In genomic region chr21:44892536-44893277, GRCh38 we compare ENCODE assay signal across 8 cellular contexts.
DNase-seq lines count a peak whose midpoint lies in the region; ATAC-seq and TF ChIP-seq lines count a peak whose summit lies in the region.

No MANE protein-coding gene starts in this region.

- H3K4me1 Mint-ChIP-seq in memory B cell, result peaks cover 6% of the 10 kb centered on the region

- TF ChIP-seq CTCF in choroid plexus epithelial cell (conservative IDR thresholded peaks at IDR 0.05; ENCODE audit: low read depth, low read length), result peak; percentile 98

- no peak overlapping the region for H3K4me3 Mint-ChIP-seq in memory B cell

- no peak overlapping the region for H3K4me3 ChIP-seq in choroid plexus epithelial cell (ENCODE audit: low read depth, low read length)

- DNase-seq in NCI-H524 (lab: John Stamatoyannopoulos, UW) (peak; percentile 15 to 51), NCI-H524 treated with DMSO at 0.1 percent for 48 hours (lab: John Stamatoyannopoulos, UW) (no peak), NAMALWA (ENCODE audit: low spot score) (peak; percentile 74), choroid plexus epithelial cell (ENCODE audit: low read depth) (peak; percentile 62), memory B cell (ENCODE audit: low spot score in 2 of 2) (peak; percentile 72 to 77)
- peak; percentile 86 for DNase-seq in activated CD4-positive, alpha-beta T cell treated with anti-CD3 and anti-CD28 coated beads for 48 hours
- peak; percentile 59 to 63 for DNase-seq in stimulated activated CD8-positive, alpha-beta memory T cell treated with anti-CD3 and anti-CD28 coated beads, Interleukin-7, amount 100 ng/mL, for 4 hours (ENCODE audit: low read depth in 2 of 2)

- H3K27me3 Mint-ChIP-seq in memory B cell, result no peaks in the 10 kb centered on the region

- H3K9me3 Mint-ChIP-seq in memory B cell, result no peaks in the 10 kb centered on the region

- peaks cover 5% of the 10 kb centered on the region for H3K36me3 Mint-ChIP-seq in memory B cell

- peak; percentile 88 for ATAC-seq in memory B cell (ENCODE audit: low read depth)
- no peak for ATAC-seq in GM19452 (IDR thresholded peaks at IDR 0.05; ENCODE audit: unreplicated experiment)

- no peak overlapping the region for H3K27ac Mint-ChIP-seq in memory B cell
